22 cellular contexts compared by ENCODE assay signal in the genomic region with DNA sequence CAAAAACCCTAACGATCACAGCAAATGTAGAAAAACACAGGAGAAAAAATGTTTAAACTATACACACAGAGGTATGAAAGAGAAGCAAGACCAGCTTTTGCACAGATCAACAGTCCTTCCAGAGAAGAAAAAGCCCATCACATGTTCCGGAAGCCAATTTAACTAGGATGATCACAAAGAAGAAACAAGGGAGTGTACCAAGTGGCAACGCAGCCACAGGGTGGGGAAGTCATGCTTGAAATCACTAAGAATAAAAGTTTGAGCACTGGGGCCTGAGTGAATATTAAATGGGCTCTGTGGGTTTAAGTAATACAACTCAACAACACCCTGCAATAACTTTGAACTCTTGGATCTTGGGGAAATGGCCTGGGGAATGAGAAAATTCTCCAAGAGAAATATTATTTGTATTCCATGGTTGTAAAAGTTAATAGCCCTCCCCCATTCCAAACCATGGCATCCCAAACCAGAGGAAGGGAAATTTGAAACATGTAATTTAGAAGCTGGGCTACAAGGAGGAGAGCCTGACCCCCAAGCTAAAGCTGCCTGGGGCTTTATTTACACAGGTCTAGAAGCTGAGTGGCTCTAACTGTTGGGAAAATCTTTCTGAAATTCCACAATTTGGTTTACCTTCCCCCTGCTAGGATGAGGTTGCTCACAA.
"Had no signal": no experiment of that assay in that cellular context is flagged by ENCODE, and none has a peak within 500 bp of the region (broad histone marks: within the 10 kb centered on the region; RNA-seq: fewer than 3 reads in every experiment).

No MANE protein-coding gene starts in this region.

- H3K79me2 ChIP-seq: parathyroid adenoma had no signal

- H3K4me1 Mint-ChIP-seq: stimulated activated effector memory CD8-positive, alpha-beta T cell treated with anti-CD3 and anti-CD28 coated beads, Interleukin-12 subunit alpha, Interleukin-12 subunit beta, amount 100 ng/mL, for 72 hours had no signal

- H3K4me1 ChIP-seq: esophagus squamous epithelium, left lung, parathyroid adenoma, sigmoid colon, stomach, thyroid gland had no signal

- H3K27ac Mint-ChIP-seq: effector memory CD8-positive, alpha-beta T cell; naive thymus-derived CD8-positive, alpha-beta T cell; progenitor cell of endocrine pancreas; stimulated activated effector memory CD8-positive, alpha-beta T cell treated with anti-CD3 and anti-CD28 coated beads, Interleukin-12 subunit alpha, Interleukin-12 subunit beta, amount 100 ng/mL, for 72 hours had no signal

- H3K36me3 ChIP-seq: esophagus squamous epithelium, left lung, sigmoid colon, stomach, thyroid gland had no signal

- H3K27me3 ChIP-seq: sigmoid colon, thyroid gland had no signal

- H3K9me3 ChIP-seq: esophagus squamous epithelium, left lung, sigmoid colon, stomach, thyroid gland had no signal

- H3K4me3 Mint-ChIP-seq: effector memory CD8-positive, alpha-beta T cell; naive thymus-derived CD8-positive, alpha-beta T cell; neural crest cell; stimulated activated effector memory CD8-positive, alpha-beta T cell treated with anti-CD3 and anti-CD28 coated beads, Interleukin-12 subunit alpha, Interleukin-12 subunit beta, amount 100 ng/mL, for 72 hours had no signal

- H3K27ac ChIP-seq: esophagus squamous epithelium, left lung, parathyroid adenoma, sigmoid colon, stomach, thyroid gland had no signal

- H3K9me3 Mint-ChIP-seq: effector memory CD8-positive, alpha-beta T cell; neural crest cell; stimulated activated effector memory CD8-positive, alpha-beta T cell treated with anti-CD3 and anti-CD28 coated beads, Interleukin-12 subunit alpha, Interleukin-12 subunit beta, amount 100 ng/mL, for 72 hours had no signal

- H3K36me3 Mint-ChIP-seq: naive thymus-derived CD8-positive, alpha-beta T cell; stimulated activated effector memory CD8-positive, alpha-beta T cell treated with anti-CD3 and anti-CD28 coated beads, Interleukin-12 subunit alpha, Interleukin-12 subunit beta, amount 100 ng/mL, for 72 hours had no signal

- H3K4me3 ChIP-seq: esophagus squamous epithelium, left lung, sigmoid colon, stomach, thyroid gland had no signal

- ATAC-seq: effector memory CD8-positive, alpha-beta T cell; left lung; naive thymus-derived CD8-positive, alpha-beta T cell; stimulated activated effector memory CD8-positive, alpha-beta T cell treated with anti-CD3 and anti-CD28 coated beads, Interleukin-12 subunit alpha, Interleukin-12 subunit beta, amount 100 ng/mL, for 72 hours had no signal

- H2AFZ ChIP-seq: parathyroid adenoma had no signal

- DNase-seq: cerebellar nuclear complex; cortex of kidney; effector memory CD8-positive, alpha-beta T cell; erythroblast; esophagus squamous epithelium; head of caudate nucleus; kidney; left lung; mesenchymal stem cell; midbrain; naive thymus-derived CD8-positive, alpha-beta T cell; sigmoid colon; stimulated activated CD4-positive, alpha-beta T cell treated with anti-CD3 and anti-CD28 coated beads, Interleukin-2, amount 100 ng/mL, for 24 hours; stimulated activated CD4-positive, alpha-beta T cell treated with anti-CD3 and anti-CD28 coated beads, Interleukin-4, amount 100 ng/mL, for 24 hours; stimulated activated naive CD4-positive, alpha-beta T cell treated with Interleukin-2 at 50 U/mL for 16 hours; stomach; thyroid gland; trophoblast cell had no signal

- H3K9ac ChIP-seq: parathyroid adenoma had no signal
